ENCODE assay signal across 8 cellular contexts in genomic region chr14:104138098-104138890, GRCh38. TPM values are rescaled to one million over a fixed set of nuclear protein-coding genes. Genes with fewer than 3 reads are reported as not detected.
A peak's percentile ranks its signal among the peaks of the same experiment; 100 is the strongest.
DNase-seq lines count a peak whose midpoint lies in the region; ATAC-seq and TF ChIP-seq lines count a peak whose summit lies in the region.

Gene KIF26A, plus strand, starts transcription at chr14:104138587. Its CDS starts 136 bp downstream, at chr14:104138723.

- TF ChIP-seq CTCF in foreskin fibroblast (IDR thresholded peaks at IDR 0.05; ENCODE audit: low read depth, low read length): no peak
- TF ChIP-seq CTCF in ovary (IDR thresholded peaks at IDR 0.05): no peak

- H3K27me3 Mint-ChIP-seq in activated naive CD4-positive, alpha-beta T cell treated with anti-CD3 and anti-CD28 coated beads, Interleukin-2, amount 50 U/mL, for 24 hours: peaks cover 14% of the 10 kb centered on the region
- H3K27me3 Mint-ChIP-seq in T-helper 17 cell: peaks cover 37% of the 10 kb centered on the region

- H3K27me3 ChIP-seq in ovary: no peaks in the 10 kb centered on the region

- H3K9me3 Mint-ChIP-seq in activated naive CD4-positive, alpha-beta T cell treated with anti-CD3 and anti-CD28 coated beads, Interleukin-2, amount 50 U/mL, for 24 hours: no peaks in the 10 kb centered on the region

- WGBS in ovary, 3 donors: 0 to 1% (median 1%) methylated on average over 20 to 103 of the region's 103 CpGs

- no peaks in the 10 kb centered on the region for H3K36me3 Mint-ChIP-seq in activated naive CD4-positive, alpha-beta T cell treated with anti-CD3 and anti-CD28 coated beads, Interleukin-2, amount 50 U/mL, for 24 hours
- no peaks in the 10 kb centered on the region for H3K36me3 Mint-ChIP-seq in T-helper 17 cell (ENCODE audit: low read depth)

- no peak within 1 kb of the TSS for H3K27ac Mint-ChIP-seq in activated naive CD4-positive, alpha-beta T cell treated with anti-CD3 and anti-CD28 coated beads, Interleukin-2, amount 50 U/mL, for 24 hours
- no peak within 1 kb of the TSS for H3K27ac Mint-ChIP-seq in T-helper 17 cell

- no peak for DNase-seq in activated naive CD4-positive, alpha-beta T cell treated with anti-CD3 and anti-CD28 coated beads, Interleukin-2, amount 50 U/mL, for 16 hours
- DNase-seq in T-helper 17 cell (peak in 1 of 3 donors; percentile 30), foreskin fibroblast (no peak), ovary (peak; percentile 28 to 60 (median 58)), midbrain (lab: John Stamatoyannopoulos, UW) (no peak)
- DNase-seq in effector CD8-positive, alpha-beta T cell (lab: John Stamatoyannopoulos, UW): no peak

- H3K4me1 Mint-ChIP-seq in activated naive CD4-positive, alpha-beta T cell treated with anti-CD3 and anti-CD28 coated beads, Interleukin-2, amount 50 U/mL, for 24 hours: peaks cover 5% of the 10 kb centered on the region
- H3K4me1 Mint-ChIP-seq in T-helper 17 cell: no peaks in the 10 kb centered on the region

- H3K9me3 ChIP-seq in T-helper 17 cell (ENCODE audit: control insufficient read depth, low read length, poor library complexity, severe bottlenecking): no peaks in the 10 kb centered on the region
- H3K9me3 ChIP-seq in ovary: no peaks in the 10 kb centered on the region

- no peak for TF ChIP-seq EP300 in ovary (IDR thresholded peaks at IDR 0.05)

- H3K27ac ChIP-seq in ovary: no peak within 1 kb of the TSS

- TF ChIP-seq POLR2A in ovary (IDR thresholded peaks at IDR 0.05): no peak

- H3K4me1 ChIP-seq in ovary (ENCODE audit: insufficient read depth): peaks cover 17% of the 10 kb centered on the region

- peak within 1 kb of the TSS; percentile 67 for H3K4me3 Mint-ChIP-seq in activated naive CD4-positive, alpha-beta T cell treated with anti-CD3 and anti-CD28 coated beads, Interleukin-2, amount 50 U/mL, for 24 hours
- H3K4me3 Mint-ChIP-seq in T-helper 17 cell: peak within 1 kb of the TSS; percentile 77

- intact Hi-C loops in ovary (cut with DNase I): loop anchor here in 3 of 4 donors (5.0 to 10.0 kb wide), 4 partner anchors 63 to 504 kb away; no protein-coding TSS in a partner anchor

- no peaks in the 10 kb centered on the region for H3K36me3 ChIP-seq in ovary

- ATAC-seq in T-helper 17 cell: peak; percentile 49
- ATAC-seq in GM21528 (IDR thresholded peaks at IDR 0.05; ENCODE audit: low FRiP score, unreplicated experiment): no peak

- H3K4me3 ChIP-seq in foreskin fibroblast (ENCODE audit: low read depth in 1 of 2, low read length in 2 of 2) (peak within 1 kb of the TSS; percentile 38 to 66), ovary (peak within 1 kb of the TSS; percentile 37)

RNA-seq across cellular contexts. Expression of gene KIF26A, which starts in this region (rescaled TPM):
- total RNA-seq in T-helper 17 cell (1 to 10 TPM; 3.9 to 4.7 TPM), ovary (10 to 100 TPM in 3 of 7 donors, 1 to 10 TPM in 4; 1.4 to 16.8 (median 6.4) TPM)
- 1 to 10 TPM in 1 of 2 donors, under 1 TPM in 1; 0.32 to 5.3 TPM for polyA plus RNA-seq in ovary

Comparison
In these comparisons a context has a peak if more than half of its experiments do, and no peak if none do; other contexts are left out.
1. DNase-seq: peak in ovary (5 of 5); none in activated naive CD4-positive, alpha-beta T cell treated with anti-CD3 and anti-CD28 coated beads, Interleukin-2, amount 50 U/mL, for 16 hours (single experiment), foreskin fibroblast (0 of 2), midbrain (single experiment) and effector CD8-positive, alpha-beta T cell (single experiment).